11 cellular contexts compared by ENCODE assay signal in the genomic region with DNA sequence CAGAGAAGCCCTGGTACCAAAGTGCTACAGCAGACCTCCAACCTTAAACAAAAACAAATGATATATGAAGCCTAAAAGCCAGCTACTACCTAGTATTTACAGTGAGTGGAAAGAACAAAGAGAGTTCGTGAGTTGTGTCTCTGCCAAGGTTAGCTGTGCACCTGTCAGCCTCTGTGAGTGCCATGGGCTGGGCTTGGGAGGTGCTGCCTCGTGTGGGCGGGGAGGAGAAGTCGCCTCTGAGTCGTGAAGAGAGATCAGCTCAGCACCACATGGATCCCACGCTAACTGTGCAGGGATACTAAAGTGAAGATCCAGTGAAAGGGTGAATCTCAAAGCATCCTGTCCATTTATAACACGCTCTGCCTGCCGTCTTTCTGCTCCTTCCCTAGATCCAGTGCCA.
A peak's percentile ranks its signal among the peaks of the same experiment; 100 is the strongest.
DNase-seq lines count a peak whose midpoint lies in the region; ATAC-seq and TF ChIP-seq lines count a peak whose summit lies in the region.
"Had no signal": no experiment of that assay in that cellular context is flagged by ENCODE, and none has a peak within 500 bp of the region (broad histone marks: within the 10 kb centered on the region; RNA-seq: fewer than 3 reads in every experiment).

No MANE protein-coding gene starts in this region.

- H3K9me3 ChIP-seq in body of pancreas: no peaks in the 10 kb centered on the region
- H3K9me3 ChIP-seq: breast epithelium, suprapubic skin had no signal

- peak; percentile 56 for DNase-seq in NCI-H2227 (lab: John Stamatoyannopoulos, UW; ENCODE audit: unreplicated experiment)
- DNase-seq in NCI-H2227 treated with DMSO at 0.1 percent for 48 hours (lab: John Stamatoyannopoulos, UW): no peak
- DNase-seq in NCI-H2107 (lab: John Stamatoyannopoulos, UW): peak; percentile 68
- DNase-seq in body of pancreas: peak; percentile 47 to 82 (median 77)
- DNase-seq in stimulated activated effector memory CD8-positive, alpha-beta T cell treated with anti-CD3 and anti-CD28 coated beads, Interleukin-12 subunit alpha, Interleukin-12 subunit beta, amount 100 ng/mL, for 72 hours (ENCODE audit: low spot score in 2 of 2): no peak
- no peak for DNase-seq in activated effector memory CD4-positive, alpha-beta T cell treated with anti-CD3 and anti-CD28 coated beads, Interleukin-2, amount 50 U/mL, for 16 hours
- no peak for DNase-seq in NOMO-1 (lab: John Stamatoyannopoulos, UW; ENCODE audit: unreplicated experiment in 2 of 2)
- no peak for DNase-seq in activated CD4-positive, CD25-positive, alpha-beta regulatory T cell (lab: John Stamatoyannopoulos, UW)
- DNase-seq: GF-D8 had no signal

- no peaks in the 10 kb centered on the region for H3K9me3 Mint-ChIP-seq in stimulated activated effector memory CD8-positive, alpha-beta T cell treated with anti-CD3 and anti-CD28 coated beads, Interleukin-12 subunit alpha, Interleukin-12 subunit beta, amount 100 ng/mL, for 72 hours

- H3K4me1 Mint-ChIP-seq in stimulated activated effector memory CD8-positive, alpha-beta T cell treated with anti-CD3 and anti-CD28 coated beads, Interleukin-12 subunit alpha, Interleukin-12 subunit beta, amount 100 ng/mL, for 72 hours: peaks cover 23% of the 10 kb centered on the region

- 38 to 43% methylated on average over 8 of the region's 8 CpGs for WGBS in body of pancreas, 2 donors

- H3K27ac Mint-ChIP-seq in stimulated activated effector memory CD8-positive, alpha-beta T cell treated with anti-CD3 and anti-CD28 coated beads, Interleukin-12 subunit alpha, Interleukin-12 subunit beta, amount 100 ng/mL, for 72 hours: no peak overlapping the region

- H3K4me3 ChIP-seq in body of pancreas: no peak overlapping the region
- H3K4me3 ChIP-seq: breast epithelium, suprapubic skin had no signal

- H3K27ac ChIP-seq in body of pancreas: no peak overlapping the region
- H3K27ac ChIP-seq: breast epithelium, suprapubic skin had no signal

- H3K36me3 Mint-ChIP-seq in stimulated activated effector memory CD8-positive, alpha-beta T cell treated with anti-CD3 and anti-CD28 coated beads, Interleukin-12 subunit alpha, Interleukin-12 subunit beta, amount 100 ng/mL, for 72 hours: no peaks in the 10 kb centered on the region

- H3K36me3 ChIP-seq in body of pancreas (replicated peaks in 1 of 2; ENCODE audit: insufficient read depth in 1 of 2, low read depth in 2 of 2): no peaks in the 10 kb centered on the region
- H3K36me3 ChIP-seq: breast epithelium, suprapubic skin had no signal

- ATAC-seq in body of pancreas: peak; percentile 65
- ATAC-seq in stimulated activated effector memory CD8-positive, alpha-beta T cell treated with anti-CD3 and anti-CD28 coated beads, Interleukin-12 subunit alpha, Interleukin-12 subunit beta, amount 100 ng/mL, for 72 hours: peak; percentile 64

- intact Hi-C loops in body of pancreas (cut with DNase I): no loop called here

- H3K4me3 Mint-ChIP-seq in stimulated activated effector memory CD8-positive, alpha-beta T cell treated with anti-CD3 and anti-CD28 coated beads, Interleukin-12 subunit alpha, Interleukin-12 subunit beta, amount 100 ng/mL, for 72 hours: no peak overlapping the region

- peaks cover 6% of the 10 kb centered on the region for H3K4me1 ChIP-seq in body of pancreas
- H3K4me1 ChIP-seq: breast epithelium, suprapubic skin had no signal

- no peaks in the 10 kb centered on the region for H3K27me3 ChIP-seq in body of pancreas
- H3K27me3 ChIP-seq: breast epithelium, suprapubic skin had no signal

- no peak for TF ChIP-seq POLR2A in body of pancreas (IDR thresholded peaks at IDR 0.05)

- peak in 4 of 7 experiments; percentile 19 to 48 (median 36) for TF ChIP-seq CTCF in body of pancreas (IDR thresholded peaks at IDR 0.05)

Comparison
In these comparisons a context has a peak if more than half of its experiments do, and no peak if none do; other contexts are left out.
1. DNase-seq: peak in NCI-H2227 (single experiment), NCI-H2107 (single experiment) and body of pancreas (4 of 4); none in NCI-H2227 treated with DMSO at 0.1 percent for 48 hours (single experiment), stimulated activated effector memory CD8-positive, alpha-beta T cell treated with anti-CD3 and anti-CD28 coated beads, Interleukin-12 subunit alpha, Interleukin-12 subunit beta, amount 100 ng/mL, for 72 hours (0 of 2), activated effector memory CD4-positive, alpha-beta T cell treated with anti-CD3 and anti-CD28 coated beads, Interleukin-2, amount 50 U/mL, for 16 hours (single experiment), NOMO-1 (0 of 2) and activated CD4-positive, CD25-positive, alpha-beta regulatory T cell (0 of 4).